In genomic region chr1:147768582-147768981, GRCh38 we compare ENCODE assay signal across 16 cellular contexts. TPM values are rescaled to one million over a fixed set of nuclear protein-coding genes. Genes with fewer than 3 reads are reported as not detected.
DNase-seq lines count a peak whose midpoint lies in the region; ATAC-seq and TF ChIP-seq lines count a peak whose summit lies in the region.
"Had no signal": no experiment of that assay in that cellular context is flagged by ENCODE, and none has a peak within 500 bp of the region (broad histone marks: within the 10 kb centered on the region; RNA-seq: fewer than 3 reads in every experiment).

No MANE protein-coding gene starts in this region.

- peaks cover 1% of the 10 kb centered on the region for H3K27me3 ChIP-seq in adipocyte (replicated peaks; ENCODE audit: control insufficient read depth, insufficient read depth, low read length)
- H3K27me3 ChIP-seq in esophagus muscularis mucosa, result peaks cover 0 to 4% (median 0%) of the 10 kb centered on the region in 4 donors
- peaks cover 3% of the 10 kb centered on the region for H3K27me3 ChIP-seq in upper lobe of right lung

- peak overlapping the region; percentile 16 for H3K9ac ChIP-seq in adipocyte (ENCODE audit: low read length)

- TF ChIP-seq EP300 in esophagus muscularis mucosa (IDR thresholded peaks at IDR 0.05), result no peak

- DNase-seq in Jurkat, Clone E6-1 (ENCODE audit: low read depth, low spot score), result peak; percentile 12
- DNase-seq in adipocyte (ENCODE audit: low read depth), result no peak
- no peak for DNase-seq in esophagus muscularis mucosa (ENCODE audit: extremely low spot score)
- no peak for DNase-seq in upper lobe of right lung
- DNase-seq in hepatic stellate cell (ENCODE audit: low spot score), result no peak
- DNase-seq in KBM-7, result no peak
- DNase-seq: BE2C; CD4-positive, alpha-beta memory T cell; DMS79; H7 had no signal

- peaks cover 46% of the 10 kb centered on the region for H3K4me1 ChIP-seq in adipocyte (ENCODE audit: control insufficient read depth, insufficient read depth, low read length)
- H3K4me1 ChIP-seq in esophagus muscularis mucosa, result peaks cover 48 to 83% (median 68%) of the 10 kb centered on the region in 4 donors
- peaks cover 11% of the 10 kb centered on the region for H3K4me1 ChIP-seq in upper lobe of right lung
- H3K4me1 ChIP-seq: A549 had no signal

- H3K36me3 ChIP-seq in adipocyte (ENCODE audit: control insufficient read depth, insufficient read depth, low read length, severe bottlenecking), result no peaks in the 10 kb centered on the region
- no peaks in the 10 kb centered on the region for H3K36me3 ChIP-seq in esophagus muscularis mucosa
- H3K36me3 ChIP-seq in upper lobe of right lung, result no peaks in the 10 kb centered on the region
- H3K36me3 ChIP-seq: BE2C had no signal

- no peak for TF ChIP-seq POLR2A in esophagus muscularis mucosa (IDR thresholded peaks at IDR 0.05; ENCODE audit: low read depth)

- H3K9me3 ChIP-seq in adipocyte (ENCODE audit: control insufficient read depth, low read length) (no peaks in the 10 kb centered on the region), esophagus muscularis mucosa (no peaks in the 10 kb centered on the region), upper lobe of right lung (no peaks in the 10 kb centered on the region)
- H3K9me3 ChIP-seq: A549, BE2C had no signal

- 52% methylated on average over 2 of the region's 2 CpGs for WGBS in esophagus muscularis mucosa

- H3K4me3 ChIP-seq in Jurkat, Clone E6-1 (ENCODE audit: low read length), result no peak overlapping the region
- H3K4me3 ChIP-seq in adipocyte (ENCODE audit: low read length), result no peak overlapping the region
- H3K4me3 ChIP-seq in esophagus muscularis mucosa, result no peak overlapping the region
- no peak overlapping the region for H3K4me3 ChIP-seq in upper lobe of right lung
- H3K4me3 ChIP-seq: A549, GM12878, GM23338 had no signal

- in situ Hi-C loops in KBM-7 (cut with MboI; ENCODE audit: low pct_unique_long_range_greater_than_20kb, low sequenced_read_pairs), result no loop called here

- ATAC-seq in upper lobe of right lung, result no peak
- ATAC-seq: A549, GM12878, GM23338 had no signal

- TF ChIP-seq CTCF in esophagus muscularis mucosa (IDR thresholded peaks at IDR 0.05) (no peak), upper lobe of right lung (IDR thresholded peaks at IDR 0.05) (no peak)

- H3K27ac ChIP-seq in esophagus muscularis mucosa (replicated peaks in 1 of 4) (peak overlapping the region; percentile 35 to 72 (median 54)), upper lobe of right lung (peak overlapping the region; percentile 27)
- H3K27ac ChIP-seq: A549, C4-2B had no signal

- intact Hi-C loops in esophagus muscularis mucosa (cut with DNase I) (no loop called here), upper lobe of right lung (cut with DNase I) (no loop called here)

RNA-seq across cellular contexts. Expression of gene GJA5, which starts 8.2 kb away (rescaled TPM):
- polyA plus RNA-seq in Jurkat, Clone E6-1 (2012; ENCODE audit: insufficient read depth, insufficient read length), result not detected
- total RNA-seq in esophagus muscularis mucosa, result 10 to 100 TPM in 3 of 4 donors, 1 to 10 TPM in 1; 9.8 to 14.6 (median 12.0) TPM
- 62.2 TPM for total RNA-seq in upper lobe of right lung
- total RNA-seq: CD4-positive, alpha-beta memory T cell; G401; GM12878 had no signal
- polyA plus RNA-seq: A549; AG04450; CD4-positive, alpha-beta memory T cell; GM12878 had no signal
